Comparison of ENCODE assay signal across 20 cellular contexts in genomic region chr12:65472079-65472478, GRCh38.
DNase-seq lines count a peak whose midpoint lies in the region; ATAC-seq, FAIRE-seq and TF ChIP-seq lines count a peak whose summit lies in the region.
"Had no signal": no experiment of that assay in that cellular context is flagged by ENCODE, and none has a peak within 500 bp of the region (broad histone marks: within the 10 kb centered on the region; RNA-seq: fewer than 3 reads in every experiment).

No MANE protein-coding gene starts in this region.

- ATAC-seq in HG02623 (IDR thresholded peaks at IDR 0.05; ENCODE audit: unreplicated experiment) = no peak
- ATAC-seq: CD8-positive, alpha-beta T cell; GM12878 had no signal

- intact Hi-C loops in activated CD4-positive, alpha-beta memory T cell treated with anti-CD3 and anti-CD28 coated beads for 36 hours (cut with micrococcal nuclease) = no loop called here

- TF ChIP-seq CTCF in HFFc6 (IDR thresholded peaks at IDR 0.05) (peak; percentile 31; the same call in 1 of the 2 replicates), smooth muscle cell (IDR thresholded peaks at IDR 0.05; ENCODE audit: borderline replicate concordance, insufficient read depth, poor library complexity, severe bottlenecking) (no peak)

- 66% methylated on average over 2 of the region's 2 CpGs for WGBS in smooth muscle cell (ENCODE audit: low lambda C conversion rate)

- H3K4me2 ChIP-seq in smooth muscle cell = peak overlapping the region; percentile 59
- H3K4me2 ChIP-seq: BLaER1 had no signal

- H3K27me3 ChIP-seq in smooth muscle cell (ENCODE audit: low read depth) = no peaks in the 10 kb centered on the region
- H3K27me3 ChIP-seq: BLaER1 had no signal

- no peak for TF ChIP-seq POLR2A in H54 (IDR thresholded peaks at IDR 0.05; ENCODE audit: low read depth, low read length)

- no peaks in the 10 kb centered on the region for H4K20me1 ChIP-seq in smooth muscle cell (ENCODE audit: low read depth)
- H4K20me1 ChIP-seq: BLaER1 had no signal

- H3K27ac Mint-ChIP-seq in HFFc6 = no peak overlapping the region
- no peak overlapping the region for H3K27ac Mint-ChIP-seq in activated CD4-positive, alpha-beta memory T cell treated with anti-CD3 and anti-CD28 coated beads for 36 hours
- H3K27ac Mint-ChIP-seq: B cell; CD4-positive, CD25-positive, alpha-beta regulatory T cell; CD8-positive, alpha-beta T cell; H9 had no signal

- no peaks in the 10 kb centered on the region for H3K4me1 ChIP-seq in smooth muscle cell (ENCODE audit: low read depth)
- H3K4me1 ChIP-seq: BLaER1, Caco-2 had no signal

- H3K4me3 ChIP-seq in smooth muscle cell = no peak overlapping the region
- H3K4me3 ChIP-seq: BLaER1, GM12878, GM23248 had no signal

- H3K79me2 ChIP-seq in smooth muscle cell (ENCODE audit: low read depth) = no peaks in the 10 kb centered on the region

- peaks cover 9% of the 10 kb centered on the region for H3K36me3 Mint-ChIP-seq in HFFc6 (ENCODE audit: low read depth)
- no peaks in the 10 kb centered on the region for H3K36me3 Mint-ChIP-seq in activated CD4-positive, alpha-beta memory T cell treated with anti-CD3 and anti-CD28 coated beads for 36 hours
- H3K36me3 Mint-ChIP-seq: CD4-positive, CD25-positive, alpha-beta regulatory T cell; CD8-positive, alpha-beta T cell had no signal

- H3K9me3 ChIP-seq in smooth muscle cell (replicated peaks; ENCODE audit: low read depth) = no peaks in the 10 kb centered on the region
- H3K9me3 ChIP-seq: BLaER1, Caco-2 had no signal

- POLR2A ChIA-PET in activated CD4-positive, alpha-beta memory T cell treated with anti-CD3 and anti-CD28 coated beads for 36 hours (lab: Charles Lee) = no interaction called here

- H3F3A ChIP-seq in smooth muscle cell (ENCODE audit: low read depth) = no peaks in the 10 kb centered on the region

- no peak for DNase-seq in H54 (ENCODE audit: insufficient read length, low spot score)
- DNase-seq in HFFc6 = no peak
- DNase-seq in smooth muscle cell (lab: John Stamatoyannopoulos, UW; ENCODE audit: unreplicated experiment) = no peak
- no peak for DNase-seq in activated CD4-positive, alpha-beta memory T cell treated with anti-CD3 and anti-CD28 coated beads for 36 hours
- no peak for DNase-seq in effector CD4-positive, alpha-beta T cell
- DNase-seq: Caco-2; CD4-positive, CD25-positive, alpha-beta regulatory T cell; CD8-positive, alpha-beta T cell; DMS153; DND-41; GDM1; GM23248; H9 had no signal

- CTCF ChIA-PET in activated CD4-positive, alpha-beta memory T cell treated with anti-CD3 and anti-CD28 coated beads for 36 hours (lab: Charles Lee) = no interaction called here

- H3K27ac ChIP-seq in smooth muscle cell (ENCODE audit: low read depth) = no peak overlapping the region
- H3K27ac ChIP-seq: BLaER1, C4-2B, GM23248 had no signal

- H3K4me1 Mint-ChIP-seq in HFFc6 (ENCODE audit: low read depth) = peaks cover 27% of the 10 kb centered on the region
- H3K4me1 Mint-ChIP-seq in activated CD4-positive, alpha-beta memory T cell treated with anti-CD3 and anti-CD28 coated beads for 36 hours (ENCODE audit: low read depth) = no peaks in the 10 kb centered on the region
- H3K4me1 Mint-ChIP-seq: B cell; CD4-positive, CD25-positive, alpha-beta regulatory T cell; H9 had no signal

- no peaks in the 10 kb centered on the region for H3K27me3 Mint-ChIP-seq in HFFc6 (ENCODE audit: insufficient read depth)
- H3K27me3 Mint-ChIP-seq in activated CD4-positive, alpha-beta memory T cell treated with anti-CD3 and anti-CD28 coated beads for 36 hours = peaks cover 3% of the 10 kb centered on the region
- H3K27me3 Mint-ChIP-seq: CD4-positive, CD25-positive, alpha-beta regulatory T cell had no signal

- H2AFZ ChIP-seq in smooth muscle cell (ENCODE audit: low read depth) = no peak overlapping the region
- H2AFZ ChIP-seq: GM23248 had no signal

- H3K9ac ChIP-seq in smooth muscle cell (ENCODE audit: low read depth) = no peak overlapping the region
- H3K9ac ChIP-seq: BLaER1, GM23248 had no signal

- H3K4me3 Mint-ChIP-seq in HFFc6 = no peak overlapping the region
- H3K4me3 Mint-ChIP-seq in activated CD4-positive, alpha-beta memory T cell treated with anti-CD3 and anti-CD28 coated beads for 36 hours = no peak overlapping the region
- H3K4me3 Mint-ChIP-seq: B cell; CD4-positive, CD25-positive, alpha-beta regulatory T cell; CD8-positive, alpha-beta T cell; H9 had no signal

- H3K9me3 Mint-ChIP-seq in HFFc6 = no peaks in the 10 kb centered on the region
- H3K9me3 Mint-ChIP-seq in activated CD4-positive, alpha-beta memory T cell treated with anti-CD3 and anti-CD28 coated beads for 36 hours = no peaks in the 10 kb centered on the region
- H3K9me3 Mint-ChIP-seq: CD8-positive, alpha-beta T cell; H9 had no signal

- FAIRE-seq in H54 (lab: Jason Lieb, UNC) = peak; percentile 67
- FAIRE-seq: GM12878, GM19239, H1 had no signal

- H3K36me3 ChIP-seq in smooth muscle cell (ENCODE audit: low read depth) = no peaks in the 10 kb centered on the region
- H3K36me3 ChIP-seq: BLaER1 had no signal
